Comparison of ENCODE assay signal across 10 cellular contexts in the genomic region with DNA sequence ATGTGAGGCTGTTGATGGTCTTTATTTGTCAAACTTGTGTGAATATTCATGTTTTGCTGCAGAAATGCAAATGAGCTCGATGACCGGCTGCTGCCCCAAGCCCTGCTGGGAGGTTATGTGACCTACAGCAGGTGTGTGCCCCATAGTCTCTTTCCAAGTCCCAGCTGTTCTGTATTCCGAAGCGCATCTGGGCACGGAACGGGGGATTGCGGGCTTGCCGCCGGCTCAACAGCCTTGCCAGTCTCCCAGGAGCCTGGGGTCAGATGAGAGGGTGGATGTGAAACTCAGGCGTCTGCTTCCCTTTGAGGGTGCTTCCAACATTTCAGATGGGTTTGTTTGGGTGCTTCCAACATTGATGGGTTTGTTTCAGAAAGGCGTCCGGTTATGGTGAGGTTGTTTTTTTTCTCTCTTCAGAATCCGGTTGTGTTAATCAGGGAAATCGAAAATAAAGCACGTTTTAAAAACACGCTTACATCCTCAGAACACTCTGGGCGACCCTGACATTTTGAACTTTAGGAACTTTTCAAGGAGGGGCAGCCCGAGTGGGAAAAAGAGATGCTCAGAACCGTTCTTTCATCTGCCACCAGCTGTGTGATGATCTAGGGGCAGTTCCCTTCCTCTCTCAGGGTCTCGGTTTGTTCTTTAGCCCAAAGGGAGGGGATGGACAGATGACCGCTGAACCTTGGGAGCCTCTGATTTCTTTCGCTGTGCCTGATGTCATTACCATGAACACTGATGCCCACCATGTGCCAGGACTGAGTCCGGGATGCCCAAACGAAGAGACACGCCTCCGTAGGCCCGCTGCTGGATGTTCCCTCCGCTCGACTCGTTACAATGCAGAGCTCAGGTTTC. TPM values are rescaled to one million over a fixed set of nuclear protein-coding genes. Genes with fewer than 3 reads are reported as not detected.
A peak's percentile ranks its signal among the peaks of the same experiment; 100 is the strongest.
DNase-seq lines count a peak whose midpoint lies in the region; ATAC-seq, FAIRE-seq and TF ChIP-seq lines count a peak whose summit lies in the region.
"Had no signal": no experiment of that assay in that cellular context is flagged by ENCODE, and none has a peak within 500 bp of the region (broad histone marks: within the 10 kb centered on the region; RNA-seq: fewer than 3 reads in every experiment).

No MANE protein-coding gene starts in this region.

- POLR2A ChIA-PET in activated CD4-positive, alpha-beta T cell treated with anti-CD3 and anti-CD28 coated beads, Interleukin-2, amount 10 ng/mL, durations not matched to agents 7 days and 5 days (lab: Charles Lee): no interaction called here
- POLR2A ChIA-PET in activated B cell treated with CpG ODN at 0.5 μM for 24 hours (lab: Charles Lee): interaction anchor here (0.7 to 7.5 kb wide), 14 partner anchors 16 to 258 kb away, joined by 3 to 192 read pairs (median 6); partner anchors contain the start of genes AMZ2, ARSG and SLC16A6

- TF ChIP-seq POLR2A in stomach (IDR thresholded peaks at IDR 0.05): no peak

- no peak for DNase-seq in activated CD4-positive, alpha-beta T cell treated with anti-CD3 and anti-CD28 coated beads, Interleukin-2, amount 10 ng/mL, durations not matched to agents 7 days and 5 days
- DNase-seq in activated CD4-positive, alpha-beta T cell treated with anti-CD3 and anti-CD28 coated beads, Interleukin-2, amount 50 U/mL, for 1 hour: no peak
- DNase-seq in activated B cell treated with CpG ODN at 0.5 μM for 24 hours: no peak
- DNase-seq in stomach: no peak
- no peak for DNase-seq in NCI-H1930 (lab: John Stamatoyannopoulos, UW)
- DNase-seq in D721Med (ENCODE audit: insufficient read length, low spot score): no peak
- DNase-seq in GM03348 (ENCODE audit: low spot score): no peak
- DNase-seq: DMS79 had no signal

- H3K27me3 ChIP-seq in iPS-15b (ENCODE audit: control insufficient read depth, insufficient read depth, low read length) (peaks cover 92% of the 10 kb centered on the region), stomach (peaks cover 17 to 74% (median 61%) of the 10 kb centered on the region in 3 donors)

- TF ChIP-seq EP300 in stomach (IDR thresholded peaks at IDR 0.05): no peak

- CTCF ChIA-PET in activated CD4-positive, alpha-beta T cell treated with anti-CD3 and anti-CD28 coated beads, Interleukin-2, amount 10 ng/mL, durations not matched to agents 7 days and 5 days (lab: Charles Lee): interaction anchor here (0.8 to 4.1 kb wide), 19 partner anchors 12 to 310 kb away, joined by 3 to 30 read pairs (median 4); partner anchors contain the start of gene WIPI1
- CTCF ChIA-PET in activated B cell treated with CpG ODN at 0.5 μM for 24 hours (lab: Charles Lee): interaction anchor here (0.7 to 5.8 kb wide), 16 partner anchors 10 to 264 kb away, joined by 3 to 96 read pairs (median 5); partner anchors contain the start of gene AMZ2

- 4 to 8% (median 6%) methylated on average over 30 of the region's 30 CpGs for WGBS in stomach, 5 donors

- H3K36me3 Mint-ChIP-seq in activated CD4-positive, alpha-beta T cell treated with anti-CD3 and anti-CD28 coated beads, Interleukin-2, amount 10 ng/mL, durations not matched to agents 7 days and 5 days (ENCODE audit: low read depth): no peaks in the 10 kb centered on the region
- H3K36me3 Mint-ChIP-seq in activated B cell treated with CpG ODN at 0.5 μM for 24 hours (ENCODE audit: low read depth): no peaks in the 10 kb centered on the region

- no peak overlapping the region for H3K27ac ChIP-seq in stomach
- H3K27ac ChIP-seq: uterus had no signal

- H3K27me3 Mint-ChIP-seq in activated CD4-positive, alpha-beta T cell treated with anti-CD3 and anti-CD28 coated beads, Interleukin-2, amount 10 ng/mL, durations not matched to agents 7 days and 5 days: peaks cover 48% of the 10 kb centered on the region
- H3K27me3 Mint-ChIP-seq in activated B cell treated with CpG ODN at 0.5 μM for 24 hours: peaks cover 10% of the 10 kb centered on the region

- no peak overlapping the region for H3K9ac ChIP-seq in iPS-15b (ENCODE audit: low read depth, low read length)

- peak overlapping the region; percentile 74 for H3K4me3 Mint-ChIP-seq in activated CD4-positive, alpha-beta T cell treated with anti-CD3 and anti-CD28 coated beads, Interleukin-2, amount 10 ng/mL, durations not matched to agents 7 days and 5 days
- H3K4me3 Mint-ChIP-seq in activated B cell treated with CpG ODN at 0.5 μM for 24 hours: peak overlapping the region; percentile 81

- H3K36me3 ChIP-seq in iPS-15b (ENCODE audit: control insufficient read depth, insufficient read depth, low read length): no peaks in the 10 kb centered on the region
- H3K36me3 ChIP-seq in stomach: no peaks in the 10 kb centered on the region
- H3K36me3 ChIP-seq: uterus had no signal

- TF ChIP-seq CTCF in activated B cell treated with CpG ODN at 0.5 μM for 24 hours (IDR thresholded peaks at IDR 0.05) (no peak), stomach (IDR thresholded peaks at IDR 0.05) (no peak), D721Med (IDR thresholded peaks at IDR 0.05; ENCODE audit: insufficient read depth, missing control alignments) (no peak)

- H3K4me3 ChIP-seq in iPS-15b (ENCODE audit: low read depth, low read length): peak overlapping the region; percentile 36
- peak overlapping the region; percentile 36 to 46 (median 36) for H3K4me3 ChIP-seq in stomach

- ATAC-seq in activated B cell treated with CpG ODN at 0.5 μM for 24 hours (ENCODE audit: low read depth): no peak

- peaks cover 44% of the 10 kb centered on the region for H3K4me1 Mint-ChIP-seq in activated CD4-positive, alpha-beta T cell treated with anti-CD3 and anti-CD28 coated beads, Interleukin-2, amount 10 ng/mL, durations not matched to agents 7 days and 5 days
- H3K4me1 Mint-ChIP-seq in activated B cell treated with CpG ODN at 0.5 μM for 24 hours: peaks cover 49% of the 10 kb centered on the region

- peak overlapping the region; percentile 74 for H3K27ac Mint-ChIP-seq in activated CD4-positive, alpha-beta T cell treated with anti-CD3 and anti-CD28 coated beads, Interleukin-2, amount 10 ng/mL, durations not matched to agents 7 days and 5 days
- peak overlapping the region; percentile 56 for H3K27ac Mint-ChIP-seq in activated B cell treated with CpG ODN at 0.5 μM for 24 hours

- H3K9me3 ChIP-seq in iPS-15b (ENCODE audit: control insufficient read depth, insufficient read depth, low read length) (no peaks in the 10 kb centered on the region), stomach (no peaks in the 10 kb centered on the region)
- H3K9me3 ChIP-seq: uterus had no signal

- intact Hi-C loops in activated B cell treated with CpG ODN at 0.5 μM for 24 hours (cut with micrococcal nuclease) (loop anchor here (1.0 to 10.0 kb wide), 6 partner anchors 16 to 385 kb away; no protein-coding TSS in a partner anchor), stomach (cut with DNase I; ENCODE audit: low total_unique reads) (no loop called here)

- FAIRE-seq in D721Med (lab: Jason Lieb, UNC): no peak

- H3K9me3 Mint-ChIP-seq in activated CD4-positive, alpha-beta T cell treated with anti-CD3 and anti-CD28 coated beads, Interleukin-2, amount 10 ng/mL, durations not matched to agents 7 days and 5 days: no peaks in the 10 kb centered on the region
- no peaks in the 10 kb centered on the region for H3K9me3 Mint-ChIP-seq in activated B cell treated with CpG ODN at 0.5 μM for 24 hours

- H3K4me1 ChIP-seq in iPS-15b (ENCODE audit: control insufficient read depth, insufficient read depth, low read length) (peaks cover 9% of the 10 kb centered on the region), stomach (peaks cover 54 to 62% (median 62%) of the 10 kb centered on the region in 4 donors)

RNA-seq across cellular contexts. Expression of gene AMZ2, which starts 47.8 kb away (rescaled TPM):
- 10 to 100 TPM; 72.5 to 82.3 TPM for total RNA-seq in activated CD4-positive, alpha-beta T cell treated with anti-CD3 and anti-CD28 coated beads, Interleukin-2, amount 10 ng/mL, durations not matched to agents 7 days and 5 days
- total RNA-seq in activated B cell treated with CpG ODN at 0.5 μM for 24 hours (42.1 and 55.4 TPM in 2 replicates), stomach (10 to 100 TPM in 4 of 5 donors, 1 to 10 TPM in 1; 1.2 to 73.2 (median 30.7) TPM)
- 10 to 100 TPM; 46.3 to 61.7 (median 47.7) TPM for polyA plus RNA-seq in stomach
